14 cellular contexts compared by ENCODE assay signal in genomic region chr10:12405342-12406320, GRCh38. TPM values are rescaled to one million over a fixed set of nuclear protein-coding genes. Genes with fewer than 3 reads are reported as not detected.
DNase-seq lines count a peak whose midpoint lies in the region; ATAC-seq and TF ChIP-seq lines count a peak whose summit lies in the region.
"Had no signal": no experiment of that assay in that cellular context is flagged by ENCODE, and none has a peak within 500 bp of the region (broad histone marks: within the 10 kb centered on the region; RNA-seq: fewer than 3 reads in every experiment).

No MANE protein-coding gene starts in this region.

- H3K4me1 Mint-ChIP-seq in activated T-helper 17 cell treated with anti-CD3 and anti-CD28 coated beads, Interleukin-2, amount 50 U/mL, for 72 hours = peaks cover 19% of the 10 kb centered on the region

- intact Hi-C loops in right lobe of liver (cut with DNase I) = no loop called here

- H3K9ac ChIP-seq in BLaER1 treated with 17β-estradiol and CSF1 and Interleukin-3, amounts not matched to agents 10 nM and 100 nM = no peak overlapping the region
- peak overlapping the region; percentile 94 for H3K9ac ChIP-seq in KMS-11

- no peak overlapping the region for H3K27ac ChIP-seq in BLaER1 treated with 17β-estradiol and CSF1 and Interleukin-3, amounts not matched to agents 10 nM and 100 nM
- H3K27ac ChIP-seq in KMS-11 (peak overlapping the region; percentile 99), right lobe of liver (peak overlapping the region in 2 of 3 donors; percentile 51 to 71)
- H3K27ac ChIP-seq: SK-N-MC, skin epidermis had no signal

- H4K20me1 ChIP-seq in BLaER1 treated with 17β-estradiol and CSF1 and Interleukin-3, amounts not matched to agents 10 nM and 100 nM = peaks cover 0 to 22% (median 0%) of the 10 kb centered on the region in 11 experiments; a peak in 8 of 22 replicates
- H4K20me1 ChIP-seq in KMS-11 (ENCODE audit: insufficient read depth) = no peaks in the 10 kb centered on the region

- peaks cover 0 to 24% (median 6%) of the 10 kb centered on the region in 11 experiments; a peak in 12 of 22 replicates for H3K36me3 ChIP-seq in BLaER1 treated with 17β-estradiol and CSF1 and Interleukin-3, amounts not matched to agents 10 nM and 100 nM
- H3K36me3 ChIP-seq in KMS-11 (ENCODE audit: insufficient read depth) (no peaks in the 10 kb centered on the region), right lobe of liver (no peaks in the 10 kb centered on the region)

- H3K36me3 Mint-ChIP-seq in activated T-helper 17 cell treated with anti-CD3 and anti-CD28 coated beads, Interleukin-2, amount 50 U/mL, for 72 hours (ENCODE audit: low read depth) = peaks cover 13% of the 10 kb centered on the region

- WGBS in right lobe of liver (ENCODE audit: insufficient coverage, low coverage, low lambda C conversion rate, missing lambda C conversion rate) = 26% methylated on average over 22 of the region's 24 CpGs

- H3K9me3 Mint-ChIP-seq in activated T-helper 17 cell treated with anti-CD3 and anti-CD28 coated beads, Interleukin-2, amount 50 U/mL, for 72 hours = no peaks in the 10 kb centered on the region

- H3K4me3 Mint-ChIP-seq in activated T-helper 17 cell treated with anti-CD3 and anti-CD28 coated beads, Interleukin-2, amount 50 U/mL, for 72 hours = no peak overlapping the region
- H3K4me3 Mint-ChIP-seq: activated naive CD8-positive, alpha-beta T cell treated with anti-CD3 and anti-CD28 coated beads, Interleukin-2, amount 10 ng/mL, durations not matched to agents 7 days and 5 days; B cell had no signal

- peak overlapping the region; percentile 49; the same call in 1 of the 2 replicates for H2AFZ ChIP-seq in KMS-11 (ENCODE audit: low read depth)

- peaks cover 30% of the 10 kb centered on the region; the same call in 1 of the 2 replicates for H3K79me2 ChIP-seq in KMS-11 (ENCODE audit: insufficient read depth, low read depth)

- TF ChIP-seq POLR2A in right lobe of liver (IDR thresholded peaks at IDR 0.05) = no peak

- H3K27me3 ChIP-seq in BLaER1 treated with 17β-estradiol and CSF1 and Interleukin-3, amounts not matched to agents 10 nM and 100 nM = no peaks in the 10 kb centered on the region
- H3K27me3 ChIP-seq in KMS-11 (ENCODE audit: insufficient read depth, low read depth) = no peaks in the 10 kb centered on the region
- H3K27me3 ChIP-seq in right lobe of liver = no peaks in the 10 kb centered on the region

- peaks cover 0 to 17% (median 0%) of the 10 kb centered on the region in 11 experiments; a peak in 3 of 22 replicates for H3K9me3 ChIP-seq in BLaER1 treated with 17β-estradiol and CSF1 and Interleukin-3, amounts not matched to agents 10 nM and 100 nM (replicated peaks in 1 of 11)
- no peaks in the 10 kb centered on the region for H3K9me3 ChIP-seq in right lobe of liver

- ATAC-seq in activated T-helper 17 cell treated with anti-CD3 and anti-CD28 coated beads, Interleukin-2, amount 50 U/mL, for 72 hours (replicated peaks) = no peak
- ATAC-seq in right lobe of liver (peak; percentile 86 to 92 (median 88)), GM19463 (IDR thresholded peaks at IDR 0.05; ENCODE audit: unreplicated experiment) (no peak), HG03571 (IDR thresholded peaks at IDR 0.05; ENCODE audit: unreplicated experiment) (no peak), HG03280 (IDR thresholded peaks at IDR 0.05; ENCODE audit: unreplicated experiment) (no peak)

- H3K4me3 ChIP-seq in BLaER1 treated with 17β-estradiol and CSF1 and Interleukin-3, amounts not matched to agents 10 nM and 100 nM = no peak overlapping the region
- H3K4me3 ChIP-seq in KMS-11 (IDR thresholded peaks at IDR 0.05; ENCODE audit: insufficient read depth, low read depth, low read length) (no peak overlapping the region), right lobe of liver (peak overlapping the region in 2 of 3 donors; percentile 18 to 32)
- H3K4me3 ChIP-seq: SK-N-MC, skin epidermis had no signal

- DNase-seq in right lobe of liver = no peak
- DNase-seq in ecto neural progenitor cell (ENCODE audit: low spot score) = no peak
- DNase-seq: activated CD4-positive, alpha-beta T cell treated with anti-CD3 and anti-CD28 coated beads for 4 hours; activated naive CD8-positive, alpha-beta T cell treated with anti-CD3 and anti-CD28 coated beads, Interleukin-2, amount 10 ng/mL, durations not matched to agents 7 days and 5 days; hippocampal formation had no signal

- TF ChIP-seq CTCF in KMS-11 (conservative IDR thresholded peaks at IDR 0.05; ENCODE audit: low read depth, low read length) (no peak), right lobe of liver (IDR thresholded peaks at IDR 0.05) (no peak)

- peak overlapping the region; percentile 18 for H3K27ac Mint-ChIP-seq in activated T-helper 17 cell treated with anti-CD3 and anti-CD28 coated beads, Interleukin-2, amount 50 U/mL, for 72 hours
- H3K27ac Mint-ChIP-seq: activated naive CD8-positive, alpha-beta T cell treated with anti-CD3 and anti-CD28 coated beads, Interleukin-2, amount 10 ng/mL, durations not matched to agents 7 days and 5 days had no signal

- peaks cover 0 to 20% (median 12%) of the 10 kb centered on the region in 10 experiments; a peak in 14 of 20 replicates for H3K4me1 ChIP-seq in BLaER1 treated with 17β-estradiol and CSF1 and Interleukin-3, amounts not matched to agents 10 nM and 100 nM
- H3K4me1 ChIP-seq in KMS-11 (ENCODE audit: low read depth, poor library complexity, severe bottlenecking) = peaks cover 91% of the 10 kb centered on the region
- H3K4me1 ChIP-seq in right lobe of liver = peaks cover 0 to 19% (median 3%) of the 10 kb centered on the region in 4 donors

- H3K27me3 Mint-ChIP-seq in activated T-helper 17 cell treated with anti-CD3 and anti-CD28 coated beads, Interleukin-2, amount 50 U/mL, for 72 hours = no peaks in the 10 kb centered on the region
- H3K27me3 Mint-ChIP-seq: B cell had no signal

- peak overlapping the region in 8 of 11 experiments; percentile 15 to 68 (median 50); a peak in 15 of 22 replicates for H3K4me2 ChIP-seq in BLaER1 treated with 17β-estradiol and CSF1 and Interleukin-3, amounts not matched to agents 10 nM and 100 nM
- H3K4me2 ChIP-seq in KMS-11 = peak overlapping the region; percentile 100

RNA-seq across cellular contexts. Expression of gene CAMK1D, which starts 56.3 kb away (rescaled TPM):
- 10 to 100 TPM; 10.9 to 20.7 TPM for total RNA-seq in activated T-helper 17 cell treated with anti-CD3 and anti-CD28 coated beads, Interleukin-2, amount 50 U/mL, for 72 hours
- total RNA-seq in right lobe of liver = 10 to 100 TPM in 3 of 6 experiments, 1 to 10 TPM in 3; 5.3 to 10.8 (median 9.5) TPM

Comparison
In these comparisons a context has a peak if more than half of its experiments do, and no peak if none do; other contexts are left out.
1. H3K27ac ChIP-seq: peak in KMS-11 (single experiment) and right lobe of liver (2 of 3); none in BLaER1 treated with 17β-estradiol and CSF1 and Interleukin-3, amounts not matched to agents 10 nM and 100 nM (0 of 11).
2. H3K4me3 ChIP-seq: peak in right lobe of liver (2 of 3); none in BLaER1 treated with 17β-estradiol and CSF1 and Interleukin-3, amounts not matched to agents 10 nM and 100 nM (0 of 10) and KMS-11 (single experiment).
3. ATAC-seq: peak in right lobe of liver (4 of 4); none in activated T-helper 17 cell treated with anti-CD3 and anti-CD28 coated beads, Interleukin-2, amount 50 U/mL, for 72 hours (single experiment), GM19463 (single experiment), HG03571 (single experiment) and HG03280 (single experiment).